Comparison of ENCODE assay signal across 8 cellular contexts in the genomic region with DNA sequence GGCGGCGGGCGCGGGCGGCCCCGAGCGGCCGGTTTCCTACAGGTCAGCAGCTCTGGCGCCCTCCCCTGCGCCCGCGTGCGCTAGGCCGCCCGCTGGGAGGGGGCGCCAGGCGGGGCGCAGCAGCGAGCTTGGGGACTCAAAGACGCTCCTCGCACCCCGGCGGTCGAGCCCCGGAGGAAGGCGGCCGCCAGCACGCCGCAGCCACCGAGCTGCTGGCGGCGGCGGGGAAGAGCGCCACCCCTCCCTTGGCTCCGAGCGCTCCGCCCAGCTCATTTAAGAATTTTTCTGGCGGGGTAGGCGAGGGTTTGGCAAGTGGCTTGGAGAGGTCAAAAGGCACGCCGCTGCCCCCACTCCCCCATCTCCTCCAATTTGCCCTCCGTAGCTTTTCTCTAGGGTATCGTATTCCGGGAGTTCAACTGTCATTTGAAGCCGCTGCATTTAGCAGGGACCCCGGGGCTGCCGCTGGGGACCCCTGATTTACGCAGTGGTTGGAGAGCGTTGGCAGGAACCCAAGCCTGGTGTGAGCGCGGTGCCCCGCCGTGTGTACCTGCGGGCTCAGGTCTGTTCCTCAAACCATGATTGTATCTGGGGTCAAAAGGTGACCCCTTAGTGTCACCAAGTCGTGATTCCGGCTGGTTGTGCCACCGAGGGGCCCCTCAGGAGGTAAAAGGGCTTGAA. TPM values are rescaled to one million over a fixed set of nuclear protein-coding genes. Genes with fewer than 3 reads are reported as not detected.
A peak's percentile ranks its signal among the peaks of the same experiment; 100 is the strongest.
DNase-seq lines count a peak whose midpoint lies in the region; ATAC-seq lines count a peak whose summit lies in the region.

No MANE protein-coding gene starts in this region.

- H3K27ac Mint-ChIP-seq in IgD-negative memory B cell, result peak overlapping the region; percentile 91 to 95 (median 93)

- ATAC-seq in GM21390 (IDR thresholded peaks at IDR 0.05; ENCODE audit: unreplicated experiment), result peak; percentile 32
- no peak for ATAC-seq in HG03025 (IDR thresholded peaks at IDR 0.05; ENCODE audit: low FRiP score, unreplicated experiment)

- peak overlapping the region; percentile 91 to 98 (median 92) for H3K4me3 Mint-ChIP-seq in IgD-negative memory B cell

- in situ Hi-C loops in T47D (cut with HindIII; ENCODE audit: low pct_unique_long_range_greater_than_20kb, low sequenced_read_pairs), result no loop called here

- peaks cover 17 to 32% (median 17%) of the 10 kb centered on the region in 3 donors for H3K4me1 Mint-ChIP-seq in IgD-negative memory B cell

- H3K36me3 Mint-ChIP-seq in IgD-negative memory B cell, result no peaks in the 10 kb centered on the region

- peaks cover 0 to 2% (median 0%) of the 10 kb centered on the region in 3 donors for H3K9me3 Mint-ChIP-seq in IgD-negative memory B cell

- DNase-seq in EH (ENCODE audit: low read depth), result peak; percentile 68
- peak; percentile 69 for DNase-seq in SKM-1 (lab: John Stamatoyannopoulos, UW; ENCODE audit: unreplicated experiment)
- DNase-seq in T47D (ENCODE audit: low read depth in 1 of 2, low spot score in 1 of 2), result peak; percentile 94 to 95
- peak; percentile 52 for DNase-seq in iris pigment epithelial cell (ENCODE audit: low read depth)
- DNase-seq in stimulated activated CD4-positive, alpha-beta T cell treated with anti-CD3 and anti-CD28 coated beads, Interleukin-2, amount 100 ng/mL, for 24 hours, result peak; percentile 42 to 53

- no peaks in the 10 kb centered on the region for H3K27me3 Mint-ChIP-seq in IgD-negative memory B cell

RNA-seq across cellular contexts. Expression of gene GSE1, which starts 59.5 kb away (rescaled TPM):
- 7.3 TPM for polyA plus RNA-seq in IgD-negative memory B cell
